34 cellular contexts compared by ENCODE assay signal in the genomic region with DNA sequence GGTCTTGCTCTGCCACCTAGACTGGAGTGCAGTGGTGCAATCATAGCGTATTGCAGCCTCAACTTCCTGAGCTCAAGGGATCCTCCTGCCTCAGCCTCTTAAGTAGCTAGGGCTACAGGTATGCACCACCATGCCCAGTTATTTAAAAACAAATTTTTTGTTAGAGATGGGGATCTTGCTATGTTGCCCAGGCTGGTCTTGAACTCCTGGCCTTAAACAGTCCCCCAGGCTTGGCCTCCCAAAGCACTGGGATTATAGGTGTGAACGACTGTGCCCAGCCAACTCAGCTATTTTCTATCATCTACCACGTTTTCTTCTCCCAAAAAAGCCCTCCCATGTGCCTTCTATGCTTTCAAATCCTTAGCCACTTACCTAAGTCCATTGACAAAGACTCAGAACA.
DNase-seq lines count a peak whose midpoint lies in the region; ATAC-seq, FAIRE-seq and TF ChIP-seq lines count a peak whose summit lies in the region.
"Had no signal": no experiment of that assay in that cellular context is flagged by ENCODE, and none has a peak within 500 bp of the region (broad histone marks: within the 10 kb centered on the region; RNA-seq: fewer than 3 reads in every experiment).

No MANE protein-coding gene starts in this region.

- no peak for FAIRE-seq in H54 (lab: Jason Lieb, UNC)
- FAIRE-seq: A204.1, A549, D721Med had no signal

- H3K9me3 ChIP-seq in HEK293 (ENCODE audit: control insufficient read depth, insufficient read depth, low read depth, low read length) (no peaks in the 10 kb centered on the region), mesenchymal stem cell (ENCODE audit: control insufficient read depth, low read length) (no peaks in the 10 kb centered on the region), skeletal muscle tissue (ENCODE audit: control insufficient read depth in 3 of 3, low read length in 3 of 3) (no peaks in the 10 kb centered on the region)
- H3K9me3 ChIP-seq: A549; BE2C; BLaER1; BLaER1 treated with 17β-estradiol and CSF1 and Interleukin-3, amounts not matched to agents 10 nM and 100 nM; Caco-2 had no signal

- H2AK5ac ChIP-seq in mesenchymal stem cell (ENCODE audit: low read length, severe bottlenecking) (peak overlapping the region; percentile 43), mesendoderm (ENCODE audit: low read length) (no peak overlapping the region)

- DNase-seq in mesenchymal stem cell, result no peak
- DNase-seq in mesendoderm, result no peak
- DNase-seq in NCI-H187 treated with DMSO at 0.1 percent for 48 hours (lab: John Stamatoyannopoulos, UW), result no peak
- DNase-seq in H54 (ENCODE audit: insufficient read length, low spot score), result no peak
- DNase-seq in hippocampal formation (lab: John Stamatoyannopoulos, UW), result no peak
- DNase-seq: 8988T; ACHN; AML-193; BE2C; C1 segment of cervical spinal cord; Caco-2; Calu3; CD4-positive, alpha-beta memory T cell; CD4-positive, alpha-beta T cell; CD4-positive, CD25-positive, alpha-beta regulatory T cell; CD8-positive, alpha-beta memory T cell; CD8-positive, alpha-beta T cell; COR-L47; DMS 273 treated with DMSO at 0.1 percent for 48 hours; DMS153; DMS53; DMS79; DMS79 treated with DMSO at 0.1 percent for 48 hours; DND-41; EL had no signal

- H2BK5ac ChIP-seq in mesenchymal stem cell (ENCODE audit: low read depth, low read length, poor library complexity, severe bottlenecking), result no peak overlapping the region
- H2BK5ac ChIP-seq in mesendoderm (ENCODE audit: low read length), result no peak overlapping the region

- H3K4me1 ChIP-seq in HEK293 (ENCODE audit: control insufficient read depth, insufficient read depth, low read length) (peaks cover 15% of the 10 kb centered on the region), mesenchymal stem cell (ENCODE audit: control insufficient read depth, insufficient read depth, low read depth, low read length) (peaks cover 7% of the 10 kb centered on the region), mesendoderm (ENCODE audit: control insufficient read depth, low read depth, low read length) (no peaks in the 10 kb centered on the region), skeletal muscle tissue (ENCODE audit: control insufficient read depth in 3 of 3, insufficient read depth in 3 of 3, low read length in 3 of 3) (peaks cover 15 to 33% (median 18%) of the 10 kb centered on the region in 3 donors)
- H3K4me1 ChIP-seq: A549; BE2C; BLaER1; BLaER1 treated with 17β-estradiol and CSF1 and Interleukin-3, amounts not matched to agents 10 nM and 100 nM; Caco-2 had no signal

- no peak overlapping the region for H3K4me2 ChIP-seq in mesenchymal stem cell (ENCODE audit: low read length, poor library complexity, severe bottlenecking)
- H3K4me2 ChIP-seq in mesendoderm (ENCODE audit: low read length), result no peak overlapping the region
- H3K4me2 ChIP-seq: A549; BLaER1; BLaER1 treated with 17β-estradiol and CSF1 and Interleukin-3, amounts not matched to agents 10 nM and 100 nM had no signal

- H4K5ac ChIP-seq in mesendoderm (ENCODE audit: low read length), result no peak overlapping the region

- no peak overlapping the region for H3K56ac ChIP-seq in mesendoderm (ENCODE audit: low read length)

- no peak for TF ChIP-seq POLR2A in H54 (IDR thresholded peaks at IDR 0.05; ENCODE audit: low read depth, low read length)

- no peak overlapping the region for H4K91ac ChIP-seq in mesenchymal stem cell (ENCODE audit: low read length)

- H2BK15ac ChIP-seq in mesenchymal stem cell (ENCODE audit: low read depth, poor library complexity, severe bottlenecking), result no peak overlapping the region
- H2BK15ac ChIP-seq in mesendoderm (replicated peaks; ENCODE audit: low read depth), result peak overlapping the region; percentile 22

- H3K4ac ChIP-seq in mesenchymal stem cell (ENCODE audit: low read depth in 1 of 2, low read length in 2 of 2) (no peak overlapping the region), mesendoderm (ENCODE audit: low read depth, low read length) (no peak overlapping the region)

- no peaks in the 10 kb centered on the region for H3K27me3 ChIP-seq in mesenchymal stem cell (ENCODE audit: control insufficient read depth in 1 of 2, insufficient read depth in 1 of 2, low read length in 2 of 2)
- no peaks in the 10 kb centered on the region for H3K27me3 ChIP-seq in mesendoderm (ENCODE audit: insufficient read depth, low read length, poor library complexity)
- H3K27me3 ChIP-seq in skeletal muscle tissue (ENCODE audit: control insufficient read depth in 3 of 3, insufficient read depth in 3 of 3, low read length in 3 of 3), result no peaks in the 10 kb centered on the region
- H3K27me3 ChIP-seq: BE2C; BLaER1; BLaER1 treated with 17β-estradiol and CSF1 and Interleukin-3, amounts not matched to agents 10 nM and 100 nM had no signal

- H3K4me3 ChIP-seq in HEK293 (ENCODE audit: low read depth, low read length) (no peak overlapping the region), mesenchymal stem cell (ENCODE audit: insufficient read depth in 1 of 2, low read depth in 1 of 2, low read length in 2 of 2) (no peak overlapping the region), mesendoderm (ENCODE audit: low read length) (no peak overlapping the region), skeletal muscle tissue (ENCODE audit: low read length in 3 of 3) (no peak overlapping the region)
- H3K4me3 ChIP-seq: A549; BLaER1; BLaER1 treated with 17β-estradiol and CSF1 and Interleukin-3, amounts not matched to agents 10 nM and 100 nM had no signal

- no peak for ATAC-seq in GM18498 (IDR thresholded peaks at IDR 0.05; ENCODE audit: unreplicated experiment)
- ATAC-seq: A549; CD8-positive, alpha-beta T cell had no signal

- 89% methylated on average over 3 of the region's 3 CpGs for WGBS in mesenchymal stem cell
- no CpG with 5 or more reads among the region's 3 CpGs for WGBS in mesendoderm (ENCODE audit: extremely low coverage, insufficient coverage, low lambda C conversion rate)

- no peak for TF ChIP-seq CTCF in HEK293 (tag by site-specific recombination; IDR thresholded peaks at IDR 0.05)

- H3K79me2 ChIP-seq in mesendoderm (ENCODE audit: control insufficient read depth, insufficient read depth, low read length), result no peaks in the 10 kb centered on the region

- no peak overlapping the region for H2AFZ ChIP-seq in mesenchymal stem cell (ENCODE audit: low read depth, low read length)

- H4K8ac ChIP-seq in mesenchymal stem cell (ENCODE audit: low read length) (no peak overlapping the region), mesendoderm (ENCODE audit: low read depth, low read length) (no peak overlapping the region)

- no peak overlapping the region for H3K14ac ChIP-seq in mesenchymal stem cell (ENCODE audit: low read length in 2 of 2)

- no peak overlapping the region for H3K18ac ChIP-seq in mesenchymal stem cell (ENCODE audit: low read depth in 1 of 2, low read length in 2 of 2)
- no peak overlapping the region for H3K18ac ChIP-seq in mesendoderm (ENCODE audit: low read length)

- H3K23ac ChIP-seq in mesenchymal stem cell (ENCODE audit: low read length in 2 of 2), result no peak overlapping the region
- H3K23ac ChIP-seq in mesendoderm (ENCODE audit: low read length), result no peak overlapping the region

- H3K27ac ChIP-seq in HEK293 (ENCODE audit: extremely low read depth, low read depth, low read length) (no peak overlapping the region; the same call in 1 of the 2 replicates), mesenchymal stem cell (ENCODE audit: low read length, poor library complexity, severe bottlenecking) (no peak overlapping the region), mesendoderm (ENCODE audit: low read depth, low read length) (no peak overlapping the region), skeletal muscle tissue (ENCODE audit: low read depth, low read length) (peak overlapping the region; percentile 76)
- H3K27ac ChIP-seq: A549; BLaER1; BLaER1 treated with 17β-estradiol and CSF1 and Interleukin-3, amounts not matched to agents 10 nM and 100 nM; C4-2B had no signal

- no peaks in the 10 kb centered on the region for H3K36me3 ChIP-seq in HEK293 (ENCODE audit: control insufficient read depth in 2 of 2, insufficient read depth in 1 of 2, low read length in 2 of 2)
- H3K36me3 ChIP-seq in mesenchymal stem cell (ENCODE audit: control insufficient read depth in 1 of 2, insufficient read depth in 2 of 2, low read depth in 1 of 2, low read length in 2 of 2), result no peaks in the 10 kb centered on the region
- no peaks in the 10 kb centered on the region for H3K36me3 ChIP-seq in mesendoderm (ENCODE audit: control insufficient read depth, insufficient read depth, low read length)
- no peaks in the 10 kb centered on the region for H3K36me3 ChIP-seq in skeletal muscle tissue (ENCODE audit: control insufficient read depth in 3 of 3, insufficient read depth in 3 of 3, low read length in 3 of 3)
- H3K36me3 ChIP-seq: BE2C; BLaER1; BLaER1 treated with 17β-estradiol and CSF1 and Interleukin-3, amounts not matched to agents 10 nM and 100 nM had no signal

- H3K79me1 ChIP-seq in mesenchymal stem cell (replicated peaks; ENCODE audit: low read length, poor library complexity, severe bottlenecking) (no peaks in the 10 kb centered on the region), mesendoderm (ENCODE audit: low read length) (no peaks in the 10 kb centered on the region)

- POLR2A ChIA-PET in HEK293 (lab: Yijun Ruan, JAX), result no interaction called here

- peak overlapping the region in 1 of 2 experiments; percentile 29 for H2BK12ac ChIP-seq in mesenchymal stem cell (ENCODE audit: low read length in 2 of 2)

- no peak overlapping the region for H3K9ac ChIP-seq in mesenchymal stem cell (ENCODE audit: low read length)
- no peak overlapping the region for H3K9ac ChIP-seq in mesendoderm (ENCODE audit: low read length)
- no peak overlapping the region for H3K9ac ChIP-seq in skeletal muscle tissue (ENCODE audit: low read depth in 1 of 3, low read length in 3 of 3)
- H3K9ac ChIP-seq: BLaER1; BLaER1 treated with 17β-estradiol and CSF1 and Interleukin-3, amounts not matched to agents 10 nM and 100 nM had no signal

- H2BK120ac ChIP-seq in mesenchymal stem cell (ENCODE audit: low read depth, low read length) (no peak overlapping the region), mesendoderm (ENCODE audit: low read depth, low read length) (no peak overlapping the region)

- CTCF ChIA-PET in HEK293 (lab: Yijun Ruan, JAX), result no interaction called here

TF ChIP-seq in HEK293, 187 proteins besides CTCF, POLR2A, EP300 and RAD21:
- TF ChIP-seq ZNF10 (tag by site-specific recombination; IDR thresholded peaks at IDR 0.05), result no peak
- no peak for TF ChIP-seq RBAK (tag by site-specific recombination; IDR thresholded peaks at IDR 0.05)
- TF ChIP-seq ZNF610 (tag by site-specific recombination; IDR thresholded peaks at IDR 0.05; ENCODE audit: borderline replicate concordance), result no peak
- TF ChIP-seq ZNF121 (tag by site-specific recombination; IDR thresholded peaks at IDR 0.05), result peak; percentile 90
- no peak for TF ChIP-seq MZF1 (tag by site-specific recombination; IDR thresholded peaks at IDR 0.05; ENCODE audit: borderline replicate concordance)
- no peak for TF ChIP-seq ZNF350 (tag by site-specific recombination; IDR thresholded peaks at IDR 0.05)
TF ChIP-seq in HEK293: peak in this region for 1.
